8 cellular contexts compared by ENCODE assay signal in the genomic region with DNA sequence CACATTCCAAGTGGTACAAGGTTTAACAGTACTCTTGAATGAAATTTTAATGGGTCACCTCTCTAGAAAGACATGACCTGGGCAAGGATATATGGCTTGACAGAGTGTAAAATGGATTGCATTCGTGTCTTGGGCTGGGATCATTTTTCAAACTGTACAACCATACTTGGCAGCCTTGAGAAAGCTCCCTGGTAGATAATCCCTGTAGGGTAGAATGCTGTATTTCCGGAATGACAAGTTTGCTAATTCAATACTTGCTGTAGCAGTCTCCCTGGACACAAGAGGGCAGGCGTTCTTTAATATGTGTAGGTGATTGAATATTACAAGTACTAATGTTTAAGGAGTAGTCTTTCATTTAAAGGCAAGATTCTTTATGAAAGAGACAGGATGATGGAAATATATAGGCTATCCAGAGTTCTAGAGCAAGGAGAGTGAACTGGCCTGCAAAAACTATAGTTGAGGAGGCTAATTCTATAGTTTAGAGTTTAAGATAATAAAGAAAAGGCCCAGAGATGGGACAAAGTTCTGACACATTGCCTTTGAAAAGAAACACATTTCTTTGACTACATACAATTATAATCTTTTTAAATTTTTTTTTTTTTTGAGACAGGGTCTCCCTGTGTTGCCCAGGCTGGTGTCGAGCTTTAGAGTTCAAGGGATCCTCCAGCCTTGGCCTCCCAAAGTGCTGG. TPM values are rescaled to one million over a fixed set of nuclear protein-coding genes. Genes with fewer than 3 reads are reported as not detected.
DNase-seq lines count a peak whose midpoint lies in the region; ATAC-seq and TF ChIP-seq lines count a peak whose summit lies in the region.

No MANE protein-coding gene starts in this region.

- H3K79me2 ChIP-seq in smooth muscle cell (ENCODE audit: low read depth): no peaks in the 10 kb centered on the region

- H3K4me1 ChIP-seq in RWPE2 (ENCODE audit: insufficient read depth, poor library complexity, severe bottlenecking) (peaks cover 15% of the 10 kb centered on the region), smooth muscle cell (ENCODE audit: low read depth) (no peaks in the 10 kb centered on the region)

- H3K36me3 ChIP-seq in RWPE2 (ENCODE audit: low read depth) (no peaks in the 10 kb centered on the region), smooth muscle cell (ENCODE audit: low read depth) (no peaks in the 10 kb centered on the region)

- DNase-seq in DMS114 treated with DMSO at 0.1 percent for 48 hours (lab: John Stamatoyannopoulos, UW; ENCODE audit: unreplicated experiment) (peak; percentile 30), HT-29 (ENCODE audit: low spot score) (peak; percentile 96), RWPE2 (ENCODE audit: low spot score) (no peak), foreskin melanocyte (peak; percentile 8), smooth muscle cell (lab: John Stamatoyannopoulos, UW; ENCODE audit: unreplicated experiment) (no peak), retina (no peak)
- no peak for DNase-seq in stimulated activated CD4-positive, alpha-beta T cell treated with anti-CD3 and anti-CD28 coated beads, Interleukin-2, amount 100 ng/mL, for 48 hours

- H3K27me3 ChIP-seq in RWPE2 (ENCODE audit: insufficient read depth, poor library complexity, severe bottlenecking) (no peaks in the 10 kb centered on the region), smooth muscle cell (ENCODE audit: low read depth) (no peaks in the 10 kb centered on the region)

- H3K9ac ChIP-seq in smooth muscle cell (ENCODE audit: low read depth): peak overlapping the region; percentile 47

- no peak overlapping the region for H3K4me2 ChIP-seq in smooth muscle cell

- ATAC-seq in RWPE2 (ENCODE audit: low read depth) (peak; percentile 84), GM21447 (IDR thresholded peaks at IDR 0.05; ENCODE audit: unreplicated experiment) (no peak)

- H3K27ac ChIP-seq in RWPE2 (ENCODE audit: poor library complexity, severe bottlenecking) (peak overlapping the region; percentile 24), smooth muscle cell (ENCODE audit: low read depth) (peak overlapping the region; percentile 77)

- no peaks in the 10 kb centered on the region for H4K20me1 ChIP-seq in smooth muscle cell (ENCODE audit: low read depth)

- H3K4me3 ChIP-seq in RWPE2 (ENCODE audit: severe bottlenecking): no peak overlapping the region
- H3K4me3 ChIP-seq in smooth muscle cell: no peak overlapping the region

- H3K9me3 ChIP-seq in RWPE2 (ENCODE audit: severe bottlenecking) (no peaks in the 10 kb centered on the region), smooth muscle cell (replicated peaks; ENCODE audit: low read depth) (no peaks in the 10 kb centered on the region)

- 49% methylated on average over 4 of the region's 4 CpGs for WGBS in smooth muscle cell (ENCODE audit: low lambda C conversion rate)

- TF ChIP-seq CTCF in RWPE2 (IDR thresholded peaks at IDR 0.05; ENCODE audit: poor library complexity, severe bottlenecking): peak; percentile 50
- peak; percentile 39 for TF ChIP-seq CTCF in smooth muscle cell (IDR thresholded peaks at IDR 0.05; ENCODE audit: borderline replicate concordance, insufficient read depth, poor library complexity, severe bottlenecking)

- H2AFZ ChIP-seq in smooth muscle cell (ENCODE audit: low read depth): no peak overlapping the region

- H3F3A ChIP-seq in smooth muscle cell (ENCODE audit: low read depth): no peaks in the 10 kb centered on the region

RNA-seq across cellular contexts. Expression of a gene that starts 53.4 kb away (rescaled TPM):
- total RNA-seq in HT-29 (2014; rRNA removed; shearing (Covaris generic)): 6.1 and 6.9 TPM in 2 replicates
- total RNA-seq in smooth muscle cell: 11.1 and 14.1 TPM in 2 replicates
- polyA plus RNA-seq in smooth muscle cell: 14.0 and 19.9 TPM in 2 replicates

Comparison
In these comparisons a context has a peak if more than half of its experiments do, and no peak if none do; other contexts are left out.
1. DNase-seq: peak in DMS114 treated with DMSO at 0.1 percent for 48 hours (single experiment), HT-29 (single experiment) and foreskin melanocyte (single experiment); none in RWPE2 (single experiment), smooth muscle cell (single experiment), stimulated activated CD4-positive, alpha-beta T cell treated with anti-CD3 and anti-CD28 coated beads, Interleukin-2, amount 100 ng/mL, for 48 hours (0 of 2) and retina (single experiment).